25 cellular contexts compared by ENCODE assay signal in the genomic region with DNA sequence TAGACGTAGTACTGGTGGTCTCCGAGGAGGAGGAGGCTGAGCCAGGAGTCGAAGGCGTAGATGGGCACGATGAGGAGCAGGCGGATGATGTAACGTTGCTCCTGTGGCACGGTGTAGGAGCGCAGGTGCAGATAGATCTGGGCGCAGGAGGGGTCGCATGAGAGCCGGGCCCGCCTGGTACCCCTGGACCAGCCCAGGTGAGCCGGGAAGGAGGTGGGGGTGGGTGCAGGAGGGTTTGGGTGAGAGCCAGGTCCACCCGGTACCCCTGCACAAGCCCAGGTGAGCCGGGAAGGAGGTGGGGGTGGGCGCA. TPM values are rescaled to one million over a fixed set of nuclear protein-coding genes. Genes with fewer than 3 reads are reported as not detected.
DNase-seq lines count a peak whose midpoint lies in the region; ATAC-seq and TF ChIP-seq lines count a peak whose summit lies in the region.
"Had no signal": no experiment of that assay in that cellular context is flagged by ENCODE, and none has a peak within 500 bp of the region (broad histone marks: within the 10 kb centered on the region; RNA-seq: fewer than 3 reads in every experiment).

No MANE protein-coding gene starts in this region.

- ATAC-seq in GM23338 = peak; percentile 4; the same call in 1 of the 3 replicates
- ATAC-seq: Panc1 had no signal

- H3K79me2 ChIP-seq in GM23338 (replicated peaks; ENCODE audit: insufficient read depth) = no peaks in the 10 kb centered on the region

- H3K27ac Mint-ChIP-seq in activated naive CD4-positive, alpha-beta T cell treated with anti-CD3 and anti-CD28 coated beads, Interleukin-2, amount 50 U/mL, for 24 hours = peak overlapping the region; percentile 38
- no peak overlapping the region for H3K27ac Mint-ChIP-seq in activated naive CD4-positive, alpha-beta T cell treated with anti-CD3 and anti-CD28 coated beads for 36 hours
- H3K27ac Mint-ChIP-seq in GM23338 = peak overlapping the region; percentile 65; the same call in 1 of the 2 replicates
- H3K27ac Mint-ChIP-seq: CD14-positive monocyte, IgD-negative memory B cell had no signal

- H3K9ac ChIP-seq in mesenchymal stem cell (ENCODE audit: low read length) = no peak overlapping the region

- no peak overlapping the region for H2BK5ac ChIP-seq in mesenchymal stem cell (ENCODE audit: low read depth, low read length, poor library complexity, severe bottlenecking)

- WGBS in mesenchymal stem cell = 98% methylated on average over 12 of the region's 17 CpGs

- H3K4me2 ChIP-seq in GM23338 (no peak overlapping the region), mesenchymal stem cell (ENCODE audit: low read length, poor library complexity, severe bottlenecking) (no peak overlapping the region)

- H3K4ac ChIP-seq in mesenchymal stem cell (ENCODE audit: low read depth in 1 of 2, low read length in 2 of 2) = peak overlapping the region in 1 of 2 experiments; percentile 43

- H2BK120ac ChIP-seq in mesenchymal stem cell (ENCODE audit: low read depth, low read length) = no peak overlapping the region

- H2BK15ac ChIP-seq in mesenchymal stem cell (ENCODE audit: low read depth, poor library complexity, severe bottlenecking) = no peak overlapping the region

- H3K36me3 ChIP-seq in GM23338 (ENCODE audit: insufficient read depth) (no peaks in the 10 kb centered on the region), mesenchymal stem cell (ENCODE audit: control insufficient read depth in 1 of 2, insufficient read depth in 2 of 2, low read depth in 1 of 2, low read length in 2 of 2) (peaks cover 0 to 50% of the 10 kb centered on the region in 2 experiments), uterus (no peaks in the 10 kb centered on the region)
- H3K36me3 ChIP-seq: BE2C had no signal

- no peaks in the 10 kb centered on the region for H3K27me3 Mint-ChIP-seq in activated naive CD4-positive, alpha-beta T cell treated with anti-CD3 and anti-CD28 coated beads, Interleukin-2, amount 50 U/mL, for 24 hours
- no peaks in the 10 kb centered on the region for H3K27me3 Mint-ChIP-seq in activated naive CD4-positive, alpha-beta T cell treated with anti-CD3 and anti-CD28 coated beads for 36 hours (ENCODE audit: low read depth)
- peaks cover 4% of the 10 kb centered on the region for H3K27me3 Mint-ChIP-seq in GM23338 (ENCODE audit: insufficient read depth, low read depth, poor library complexity)

- H2BK12ac ChIP-seq in mesenchymal stem cell (ENCODE audit: low read length in 2 of 2) = no peak overlapping the region

- H4K8ac ChIP-seq in mesenchymal stem cell (ENCODE audit: low read length) = peak overlapping the region; percentile 32

- H3K79me1 ChIP-seq in mesenchymal stem cell (replicated peaks; ENCODE audit: low read length, poor library complexity, severe bottlenecking) = no peaks in the 10 kb centered on the region

- intact Hi-C loops in activated naive CD4-positive, alpha-beta T cell treated with anti-CD3 and anti-CD28 coated beads for 36 hours (cut with micrococcal nuclease) = no loop called here
- intact Hi-C loops in uterus (cut with DNase I; ENCODE audit: low total_unique reads) = no loop called here

- no peaks in the 10 kb centered on the region for H3K9me3 Mint-ChIP-seq in activated naive CD4-positive, alpha-beta T cell treated with anti-CD3 and anti-CD28 coated beads, Interleukin-2, amount 50 U/mL, for 24 hours
- H3K9me3 Mint-ChIP-seq in activated naive CD4-positive, alpha-beta T cell treated with anti-CD3 and anti-CD28 coated beads for 36 hours = no peaks in the 10 kb centered on the region
- no peaks in the 10 kb centered on the region for H3K9me3 Mint-ChIP-seq in GM23338
- H3K9me3 Mint-ChIP-seq: CD8-positive, alpha-beta memory T cell; IgD-negative memory B cell had no signal

- no peak overlapping the region for H3K14ac ChIP-seq in mesenchymal stem cell (ENCODE audit: low read length in 2 of 2)

- no peak for TF ChIP-seq POLR2A in uterus (IDR thresholded peaks at IDR 0.05)

- H3K4me1 Mint-ChIP-seq in activated naive CD4-positive, alpha-beta T cell treated with anti-CD3 and anti-CD28 coated beads, Interleukin-2, amount 50 U/mL, for 24 hours = no peaks in the 10 kb centered on the region
- H3K4me1 Mint-ChIP-seq in activated naive CD4-positive, alpha-beta T cell treated with anti-CD3 and anti-CD28 coated beads for 36 hours (ENCODE audit: low read depth) = no peaks in the 10 kb centered on the region
- peaks cover 6% of the 10 kb centered on the region for H3K4me1 Mint-ChIP-seq in GM23338
- H3K4me1 Mint-ChIP-seq: CD8-positive, alpha-beta memory T cell had no signal

- H4K91ac ChIP-seq in mesenchymal stem cell (ENCODE audit: low read length) = peak overlapping the region; percentile 47

- no peaks in the 10 kb centered on the region for H3F3A ChIP-seq in GM23338 (replicated peaks; ENCODE audit: low read depth)

- no peak overlapping the region for H3K4me3 Mint-ChIP-seq in activated naive CD4-positive, alpha-beta T cell treated with anti-CD3 and anti-CD28 coated beads, Interleukin-2, amount 50 U/mL, for 24 hours
- H3K4me3 Mint-ChIP-seq in activated naive CD4-positive, alpha-beta T cell treated with anti-CD3 and anti-CD28 coated beads for 36 hours = no peak overlapping the region
- no peak overlapping the region for H3K4me3 Mint-ChIP-seq in GM23338
- H3K4me3 Mint-ChIP-seq: CD14-positive monocyte, IgD-negative memory B cell had no signal

- H2AFZ ChIP-seq in GM23338 (0 out of 2 replicates have a peak overlapping the region, but pooled peaks have one; percentile 18), mesenchymal stem cell (ENCODE audit: low read depth, low read length) (no peak overlapping the region)

- no peak overlapping the region for H3K18ac ChIP-seq in mesenchymal stem cell (ENCODE audit: low read depth in 1 of 2, low read length in 2 of 2)

- H3K9me3 ChIP-seq in mesenchymal stem cell (ENCODE audit: control insufficient read depth, low read length) (no peaks in the 10 kb centered on the region), uterus (no peaks in the 10 kb centered on the region)
- H3K9me3 ChIP-seq: BE2C had no signal

- no peaks in the 10 kb centered on the region for H3K27me3 ChIP-seq in GM23338 (ENCODE audit: insufficient read depth)
- peaks cover 0 to 8% of the 10 kb centered on the region in 2 experiments for H3K27me3 ChIP-seq in mesenchymal stem cell (ENCODE audit: control insufficient read depth in 1 of 2, insufficient read depth in 1 of 2, low read length in 2 of 2)
- no peaks in the 10 kb centered on the region for H3K27me3 ChIP-seq in uterus

- TF ChIP-seq CTCF in GM23338 (conservative IDR thresholded peaks at IDR 0.05; ENCODE audit: low read depth in 2 of 2) (no peak), uterus (IDR thresholded peaks at IDR 0.05) (no peak)

- no peak overlapping the region for H3K4me3 ChIP-seq in GM23338
- no peak overlapping the region for H3K4me3 ChIP-seq in mesenchymal stem cell (ENCODE audit: insufficient read depth in 1 of 2, low read depth in 1 of 2, low read length in 2 of 2)
- no peak overlapping the region for H3K4me3 ChIP-seq in uterus
- H3K4me3 ChIP-seq: SK-N-MC had no signal

- no peak overlapping the region for H3K23ac ChIP-seq in mesenchymal stem cell (ENCODE audit: low read length in 2 of 2)

- H3K9me2 ChIP-seq in GM23338 (ENCODE audit: insufficient read depth) = no peaks in the 10 kb centered on the region

- H2AK5ac ChIP-seq in mesenchymal stem cell (ENCODE audit: low read length, severe bottlenecking) = no peak overlapping the region

- H3K4me1 ChIP-seq in GM23338 (ENCODE audit: insufficient read depth) (peaks cover 6% of the 10 kb centered on the region; the same call in 1 of the 2 replicates), mesenchymal stem cell (ENCODE audit: control insufficient read depth, insufficient read depth, low read depth, low read length) (peaks cover 19% of the 10 kb centered on the region), uterus (peaks cover 0 to 7% of the 10 kb centered on the region in 2 donors)
- H3K4me1 ChIP-seq: BE2C had no signal

- CTCF ChIA-PET in activated naive CD4-positive, alpha-beta T cell treated with anti-CD3 and anti-CD28 coated beads for 36 hours (lab: Charles Lee) = no interaction called here

- H3K27ac ChIP-seq in GM23338 (ENCODE audit: low read depth) (no peak overlapping the region), mesenchymal stem cell (ENCODE audit: low read length, poor library complexity, severe bottlenecking) (no peak overlapping the region), uterus (no peak overlapping the region)
- H3K27ac ChIP-seq: RWPE1, SK-N-MC had no signal

- no peaks in the 10 kb centered on the region for H4K20me1 ChIP-seq in GM23338 (replicated peaks; ENCODE audit: insufficient read depth)

- no peaks in the 10 kb centered on the region for H3K36me3 Mint-ChIP-seq in activated naive CD4-positive, alpha-beta T cell treated with anti-CD3 and anti-CD28 coated beads, Interleukin-2, amount 50 U/mL, for 24 hours
- H3K36me3 Mint-ChIP-seq in activated naive CD4-positive, alpha-beta T cell treated with anti-CD3 and anti-CD28 coated beads for 36 hours (ENCODE audit: low read depth) = no peaks in the 10 kb centered on the region
- H3K36me3 Mint-ChIP-seq in GM23338 (ENCODE audit: low read depth) = no peaks in the 10 kb centered on the region
- H3K36me3 Mint-ChIP-seq: CD14-positive monocyte; CD8-positive, alpha-beta memory T cell; IgD-negative memory B cell had no signal

- DNase-seq in activated naive CD4-positive, alpha-beta T cell treated with anti-CD3 and anti-CD28 coated beads for 36 hours = no peak
- DNase-seq in GM23338 (ENCODE audit: low spot score) (no peak), mesenchymal stem cell (no peak), SIG-M5 treated with dmso at 0.1 percent for 504 hours (lab: John Stamatoyannopoulos, UW; ENCODE audit: unreplicated experiment) (no peak), uterus (no peak)
- DNase-seq: 8988T; ACHN; CD8-positive, alpha-beta memory T cell; DMS 273 treated with DMSO at 0.1 percent for 48 hours; DMS79; GF-D8; NCI-H1048; NCI-H1417; NCI-H1694; NCI-H2029 treated with DMSO at 0.1 percent for 48 hours; NCI-H446 treated with DMSO at 0.1 percent for 48 hours; NCI-H526; SHP77 treated with DMSO at 0.1 percent for 48 hours had no signal

RNA-seq across cellular contexts. Expression of a gene that starts 5.2 kb away (rescaled TPM):
- total RNA-seq in activated naive CD4-positive, alpha-beta T cell treated with anti-CD3 and anti-CD28 coated beads for 36 hours = under 1 TPM in 1 of 2 experiments, not detected in 1; 0.36 TPM
- total RNA-seq in GM23338 (2014; rRNA removed; shearing (Covaris generic)) = 0.04 and 0.66 TPM in 2 replicates
- polyA plus RNA-seq in GM23338 (2016; fragmentation: Nextera tagmentation; extraction: Ambion mirVana) = 0.03 and 0.18 TPM in 2 replicates
- polyA plus RNA-seq in mesenchymal stem cell (2013, experiment 1 of 2) = 0.39 TPM
- polyA plus RNA-seq in mesenchymal stem cell (2013, experiment 2 of 2) = 0.45 TPM
- 1 to 10 TPM in 1 of 4 donors, under 1 TPM in 2, not detected in 1; 0.29 to 2.8 (median 0.64) TPM for total RNA-seq in uterus
- total RNA-seq: CD8-positive, alpha-beta memory T cell had no signal
- polyA plus RNA-seq: CD14-positive monocyte; CD8-positive, alpha-beta memory T cell had no signal

RNA-seq across cellular contexts. Expression of a gene that starts 19.0 kb away (rescaled TPM):
- total RNA-seq in activated naive CD4-positive, alpha-beta T cell treated with anti-CD3 and anti-CD28 coated beads for 36 hours = 10 to 100 TPM; 29.8 to 33.9 TPM
- total RNA-seq in GM23338 (2014; rRNA removed; shearing (Covaris generic)) = 28.3 and 32.0 TPM in 2 replicates
- 84.8 and 93.6 TPM in 2 replicates for polyA plus RNA-seq in GM23338 (2016; fragmentation: Nextera tagmentation; extraction: Ambion mirVana)
- 7.3 TPM for polyA plus RNA-seq in mesenchymal stem cell (2013, experiment 1 of 2)
- 8.7 TPM for polyA plus RNA-seq in mesenchymal stem cell (2013, experiment 2 of 2)
- 100 to 1,000 TPM in 1 of 4 donors, 10 to 100 TPM in 3; 16.4 to 143 (median 25.7) TPM for total RNA-seq in uterus

RNA-seq across cellular contexts. Expression of a gene that starts 20.3 kb away (rescaled TPM):
- total RNA-seq in activated naive CD4-positive, alpha-beta T cell treated with anti-CD3 and anti-CD28 coated beads for 36 hours = 10 to 100 TPM; 33.0 to 34.6 TPM
- total RNA-seq in GM23338 (2014; rRNA removed; shearing (Covaris generic)) = 14.2 and 19.3 TPM in 2 replicates
- polyA plus RNA-seq in GM23338 (2016; fragmentation: Nextera tagmentation; extraction: Ambion mirVana) = 4.4 and 5.1 TPM in 2 replicates
- polyA plus RNA-seq in mesenchymal stem cell (2013, experiment 1 of 2) = 12.8 TPM
- 12.8 TPM for polyA plus RNA-seq in mesenchymal stem cell (2013, experiment 2 of 2)
- 10 to 100 TPM; 10.8 to 40.9 (median 26.0) TPM for total RNA-seq in uterus

RNA-seq across cellular contexts. Expression of a gene that starts 46.6 kb away (rescaled TPM):
- 100 to 1,000 TPM in 1 of 2 experiments, 10 to 100 TPM in 1; 97.6 to 103 TPM for total RNA-seq in activated naive CD4-positive, alpha-beta T cell treated with anti-CD3 and anti-CD28 coated beads for 36 hours
- total RNA-seq in GM23338 (2014; rRNA removed; shearing (Covaris generic)) = 81.1 and 111 TPM in 2 replicates
- 31.4 and 35.1 TPM in 2 replicates for polyA plus RNA-seq in GM23338 (2016; fragmentation: Nextera tagmentation; extraction: Ambion mirVana)
- 23.4 TPM for polyA plus RNA-seq in mesenchymal stem cell (2013, experiment 1 of 2)
- 22.7 TPM for polyA plus RNA-seq in mesenchymal stem cell (2013, experiment 2 of 2)
- 10 to 100 TPM in 3 of 4 donors, 1 to 10 TPM in 1; 8.2 to 68.9 (median 30.3) TPM for total RNA-seq in uterus
